ENCODE assay signal across 8 cellular contexts in genomic region chr13:109784590-109785140, GRCh38. TPM values are rescaled to one million over a fixed set of nuclear protein-coding genes. Genes with fewer than 3 reads are reported as not detected.
DNase-seq lines count a peak whose midpoint lies in the region; ATAC-seq and TF ChIP-seq lines count a peak whose summit lies in the region.

No MANE protein-coding gene starts in this region.

- no peak overlapping the region for H3K9ac ChIP-seq in rectal smooth muscle tissue (ENCODE audit: low read length)

- no peak for TF ChIP-seq CTCF in CD4-positive, alpha-beta T cell (IDR thresholded peaks at IDR 0.05)
- peak in 5 of 7 experiments; percentile 22 to 76 (median 56) for TF ChIP-seq CTCF in body of pancreas (IDR thresholded peaks at IDR 0.05)

- H3K36me3 ChIP-seq in body of pancreas (replicated peaks in 1 of 2; ENCODE audit: insufficient read depth in 1 of 2, low read depth in 2 of 2) (no peaks in the 10 kb centered on the region), rectal smooth muscle tissue (ENCODE audit: control insufficient read depth, insufficient read depth, low read length) (peaks cover 3% of the 10 kb centered on the region)

- peak overlapping the region; percentile 73 for H3K27ac Mint-ChIP-seq in CD4-positive, alpha-beta T cell

- WGBS in body of pancreas, 2 donors = 9 to 100% methylated on average over 2 to 73 of the region's 83 CpGs

- POLR2A ChIA-PET in CD4-positive, alpha-beta T cell (lab: Charles Lee) = interaction anchor here (1.0 to 1.2 kb wide), 5 partner anchors 12 to 928 kb away, joined by 3 read pairs; no protein-coding TSS in a partner anchor

- no peaks in the 10 kb centered on the region for H3K9me3 ChIP-seq in CD4-positive, alpha-beta T cell (ENCODE audit: control insufficient read depth, low read length)
- no peaks in the 10 kb centered on the region for H3K9me3 ChIP-seq in body of pancreas

- DNase-seq in CD4-positive, alpha-beta T cell = peak; percentile 30 to 73 (median 60)
- DNase-seq in HuH-7.5 (ENCODE audit: low spot score) (peak; percentile 65), T-helper 22 cell (ENCODE audit: low read depth) (peak; percentile 29), body of pancreas (peak; percentile 68 to 77 (median 74)), hypothalamus (lab: John Stamatoyannopoulos, UW) (peak in 42 of 51 donors; percentile 13 to 87 (median 62))

- peaks cover 22% of the 10 kb centered on the region for H3K36me3 Mint-ChIP-seq in CD4-positive, alpha-beta T cell (ENCODE audit: low read depth)

- H3K27me3 Mint-ChIP-seq in CD4-positive, alpha-beta T cell = no peaks in the 10 kb centered on the region

- intact Hi-C loops in CD4-positive, alpha-beta T cell (cut with DNase I, micrococcal nuclease) = loop anchor here in 1 of 2 experiments (5.0 to 10.0 kb wide), 3 partner anchors 930 to 1567 kb away; partner anchors contain the start of genes ABHD13, ANKRD10, ING1 and LIG4
- intact Hi-C loops in body of pancreas (cut with DNase I) = no loop called here

- H3K27me3 ChIP-seq in CD4-positive, alpha-beta T cell (ENCODE audit: control insufficient read depth, insufficient read depth, low read length) = no peaks in the 10 kb centered on the region
- H3K27me3 ChIP-seq in body of pancreas = no peaks in the 10 kb centered on the region
- H3K27me3 ChIP-seq in rectal smooth muscle tissue (ENCODE audit: control insufficient read depth, insufficient read depth, low read length) = no peaks in the 10 kb centered on the region

- CTCF ChIA-PET in CD4-positive, alpha-beta T cell (lab: Charles Lee) = no interaction called here

- TF ChIP-seq POLR2A in body of pancreas (IDR thresholded peaks at IDR 0.05) = no peak

- H3K4me3 ChIP-seq in body of pancreas = peak overlapping the region in 1 of 2 donors; percentile 41
- peak overlapping the region; percentile 76 for H3K4me3 ChIP-seq in rectal smooth muscle tissue (ENCODE audit: low read length)

- no peaks in the 10 kb centered on the region for H3K9me3 Mint-ChIP-seq in CD4-positive, alpha-beta T cell

- ATAC-seq in CD4-positive, alpha-beta T cell (ENCODE audit: poor library complexity) = no peak
- ATAC-seq in body of pancreas (peak; percentile 29), GM19324 (IDR thresholded peaks at IDR 0.05; ENCODE audit: low FRiP score, unreplicated experiment) (no peak), HG03045 (IDR thresholded peaks at IDR 0.05; ENCODE audit: unreplicated experiment) (no peak)

- H3K4me1 Mint-ChIP-seq in CD4-positive, alpha-beta T cell (ENCODE audit: low read depth) = peaks cover 37% of the 10 kb centered on the region

- H3K4me1 ChIP-seq in body of pancreas (peaks cover 55% of the 10 kb centered on the region), rectal smooth muscle tissue (ENCODE audit: control insufficient read depth, insufficient read depth, low read length) (peaks cover 4% of the 10 kb centered on the region)

- H3K27ac ChIP-seq in CD4-positive, alpha-beta T cell (ENCODE audit: low read depth, low read length) = no peak overlapping the region
- H3K27ac ChIP-seq in body of pancreas (peak overlapping the region in 3 of 4 donors; percentile 76 to 90 (median 76)), rectal smooth muscle tissue (ENCODE audit: low read depth, low read length) (peak overlapping the region; percentile 93)

- peak overlapping the region; percentile 85 for H3K4me3 Mint-ChIP-seq in CD4-positive, alpha-beta T cell

RNA-seq across cellular contexts. Expression of gene IRS2, which starts 1.7 kb away (rescaled TPM):
- 100 to 1,000 TPM; 188 to 193 TPM for total RNA-seq in CD4-positive, alpha-beta T cell
- total RNA-seq in body of pancreas = 10 to 100 TPM; 11.4 to 22.7 TPM

Comparison
In these comparisons a context has a peak if more than half of its experiments do, and no peak if none do; other contexts are left out.
1. RNA of gene IRS2, which starts 1.7 kb away (total RNA-seq): 188 to 193 TPM in CD4-positive, alpha-beta T cell; 11.4 to 22.7 TPM in body of pancreas; every median in the first group is over 4 times any median in the second.
2. Peak in every context shown above with its lines, with median percentiles within 50 percentile points of each other: DNase-seq.